17 cellular contexts compared by ENCODE assay signal in genomic region chr17:82221341-82221902, GRCh38.
"Had no signal": no experiment of that assay in that cellular context is flagged by ENCODE, and none has a peak within 500 bp of the region (broad histone marks: within the 10 kb centered on the region; RNA-seq: fewer than 3 reads in every experiment).

No MANE protein-coding gene starts in this region.

- H3K4me3 Mint-ChIP-seq: stimulated activated effector memory CD8-positive, alpha-beta T cell treated with anti-CD3 and anti-CD28 coated beads, Interleukin-12 subunit alpha, Interleukin-12 subunit beta, amount 100 ng/mL, for 72 hours; type B pancreatic cell had no signal

- H3K36me3 Mint-ChIP-seq: stimulated activated effector memory CD8-positive, alpha-beta T cell treated with anti-CD3 and anti-CD28 coated beads, Interleukin-12 subunit alpha, Interleukin-12 subunit beta, amount 100 ng/mL, for 72 hours; type B pancreatic cell had no signal

- H3K27me3 ChIP-seq: heart left ventricle, ovary, right atrium auricular region, suprapubic skin, thyroid gland, uterus had no signal

- H3K9me3 Mint-ChIP-seq: stimulated activated effector memory CD8-positive, alpha-beta T cell treated with anti-CD3 and anti-CD28 coated beads, Interleukin-12 subunit alpha, Interleukin-12 subunit beta, amount 100 ng/mL, for 72 hours; type B pancreatic cell had no signal

- DNase-seq: cortex of kidney; dorsolateral prefrontal cortex; effector CD8-positive, alpha-beta T cell; hypothalamus; kidney glomerular epithelial cell; ovary; stimulated activated CD4-positive, alpha-beta T cell treated with anti-CD3 and anti-CD28 coated beads, Interleukin-4, amount 100 ng/mL, for 1 hour; stimulated activated CD8-positive, alpha-beta memory T cell treated with anti-CD3 and anti-CD28 coated beads, Interleukin-4, amount 100 ng/mL, for 48 hours; stimulated activated naive CD8-positive, alpha-beta T cell treated with anti-CD3 and anti-CD28 coated beads, Interleukin-15, Interleukin-2, amounts not matched to agents 100 U/mL and 50 U/mL, for 24 hours; thyroid gland; uterus had no signal

- H3K27ac ChIP-seq: dorsolateral prefrontal cortex, heart left ventricle, ovary, right atrium auricular region, suprapubic skin, thyroid gland, uterus had no signal

- ATAC-seq: esophagus mucosa; heart left ventricle; stimulated activated effector memory CD8-positive, alpha-beta T cell treated with anti-CD3 and anti-CD28 coated beads, Interleukin-12 subunit alpha, Interleukin-12 subunit beta, amount 100 ng/mL, for 72 hours; stimulated activated naive CD8-positive, alpha-beta T cell treated with anti-CD3 and anti-CD28 coated beads, Interleukin-15, Interleukin-2, amounts not matched to agents 100 U/mL and 50 U/mL, for 24 hours had no signal

- H3K27ac Mint-ChIP-seq: stimulated activated effector memory CD8-positive, alpha-beta T cell treated with anti-CD3 and anti-CD28 coated beads, Interleukin-12 subunit alpha, Interleukin-12 subunit beta, amount 100 ng/mL, for 72 hours; type B pancreatic cell had no signal

- H3K4me1 ChIP-seq: uterus had no signal

- H3K9me3 ChIP-seq: heart left ventricle, ovary, right atrium auricular region, suprapubic skin, thyroid gland, uterus had no signal

- H3K36me3 ChIP-seq: heart left ventricle, ovary, right atrium auricular region, suprapubic skin, thyroid gland, uterus had no signal

- H3K4me3 ChIP-seq: dorsolateral prefrontal cortex, heart left ventricle, ovary, right atrium auricular region, suprapubic skin, thyroid gland, uterus had no signal
